Comparison of ENCODE assay signal across 9 cellular contexts in the genomic region with DNA sequence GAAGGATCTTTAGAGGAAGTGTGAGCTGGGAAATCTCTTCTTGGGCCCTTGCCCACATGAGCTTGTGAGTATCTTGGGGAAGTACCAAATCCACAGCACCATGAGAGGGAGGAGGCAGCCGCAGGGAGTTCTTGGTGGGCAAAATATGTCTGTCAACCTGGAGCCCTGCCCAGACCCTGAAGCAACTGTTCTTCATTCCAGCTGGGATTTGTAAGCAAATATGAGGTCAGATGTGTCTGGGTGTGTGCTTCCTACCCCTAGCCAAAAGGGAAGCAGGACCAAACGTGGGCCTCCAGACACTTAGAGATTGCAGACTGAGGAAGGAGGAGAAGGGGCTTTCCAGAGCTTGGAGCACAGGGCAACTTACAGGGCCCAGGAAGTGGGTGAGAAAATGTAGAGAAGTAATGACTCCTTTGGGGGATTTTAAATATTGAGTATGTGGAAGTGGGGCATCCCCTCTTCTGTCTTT. TPM values are rescaled to one million over a fixed set of nuclear protein-coding genes. Genes with fewer than 3 reads are reported as not detected.
DNase-seq lines count a peak whose midpoint lies in the region; ATAC-seq, FAIRE-seq and TF ChIP-seq lines count a peak whose summit lies in the region.
"Had no signal": no experiment of that assay in that cellular context is flagged by ENCODE, and none has a peak within 500 bp of the region (broad histone marks: within the 10 kb centered on the region; RNA-seq: fewer than 3 reads in every experiment).

No MANE protein-coding gene starts in this region.

- H3K4me3 ChIP-seq in fibroblast of lung (replicated peaks in 1 of 4; ENCODE audit: control extremely low read depth in 1 of 4, insufficient read depth in 1 of 4, low read depth in 3 of 4, low read length in 4 of 4) (no peak overlapping the region), pancreas (no peak overlapping the region)

- ATAC-seq in pancreas (peak in 3 of 4 donors; percentile 31 to 82 (median 80)), GM21381 (IDR thresholded peaks at IDR 0.05; ENCODE audit: unreplicated experiment) (no peak)

- intact Hi-C loops in pancreas (cut with DNase I): no loop called here

- H3K9me3 ChIP-seq in fibroblast of lung (ENCODE audit: control insufficient read depth, insufficient read depth, low read depth, low read length) (no peaks in the 10 kb centered on the region), pancreas (no peaks in the 10 kb centered on the region)

- no peak overlapping the region for H2AFZ ChIP-seq in fibroblast of lung (ENCODE audit: low read length)

- no peaks in the 10 kb centered on the region for H4K20me1 ChIP-seq in fibroblast of lung (ENCODE audit: control insufficient read depth, extremely low read depth, insufficient read depth, low read length)

- H3K79me2 ChIP-seq in fibroblast of lung (ENCODE audit: control insufficient read depth, insufficient read depth, low read length): no peaks in the 10 kb centered on the region

- no peaks in the 10 kb centered on the region for H3K27me3 ChIP-seq in fibroblast of lung (ENCODE audit: control insufficient read depth, insufficient read depth, low read length)
- no peaks in the 10 kb centered on the region for H3K27me3 ChIP-seq in pancreas

- TF ChIP-seq CTCF in fibroblast of lung (conservative IDR thresholded peaks at IDR 0.05 in 1 of 2, IDR thresholded peaks at IDR 0.05 in 1 of 2; ENCODE audit: low read depth in 1 of 2, low read length in 2 of 2) (no peak), pancreas (IDR thresholded peaks at IDR 0.05) (no peak)

- H3K36me3 ChIP-seq in fibroblast of lung (ENCODE audit: control insufficient read depth, insufficient read depth, low read length) (no peaks in the 10 kb centered on the region), pancreas (no peaks in the 10 kb centered on the region)

- H3K27ac ChIP-seq in fibroblast of lung (ENCODE audit: insufficient read depth, low read length): no peak overlapping the region
- H3K27ac ChIP-seq in pancreas: no peak overlapping the region

- no peak overlapping the region for H3K4me2 ChIP-seq in fibroblast of lung (ENCODE audit: extremely low read depth, insufficient read depth, low read length)

- no peak overlapping the region for H3K9ac ChIP-seq in fibroblast of lung (ENCODE audit: insufficient read depth, low read length)

- peaks cover 12% of the 10 kb centered on the region for H3K4me1 ChIP-seq in fibroblast of lung (ENCODE audit: control insufficient read depth, extremely low read depth, insufficient read depth, low read length)
- no peaks in the 10 kb centered on the region for H3K4me1 ChIP-seq in pancreas

- peak; percentile 54 for DNase-seq in Ammon's horn (ENCODE audit: low spot score)
- DNase-seq in NCI-H2171 (lab: John Stamatoyannopoulos, UW): peak; percentile 56
- DNase-seq in fibroblast of lung (ENCODE audit: low read depth in 2 of 2): peak; percentile 62 to 99
- peak in 1 of 6 donors; percentile 55 for DNase-seq in pancreas
- DNase-seq in NCI-H2227 (lab: John Stamatoyannopoulos, UW; ENCODE audit: unreplicated experiment): no peak
- DNase-seq in SIG-M5 (lab: John Stamatoyannopoulos, UW): no peak
- DNase-seq in hepatic stellate cell (ENCODE audit: low spot score): no peak
- DNase-seq: COR-L47 had no signal

- 59 to 78% methylated on average over 2 of the region's 2 CpGs for WGBS in pancreas, 2 donors

- FAIRE-seq in pancreas (lab: Jason Lieb, UNC): no peak

RNA-seq across cellular contexts. Expression of a gene that starts 21.0 kb away (rescaled TPM):
- 94.8 and 137 TPM in 2 replicates for total RNA-seq in fibroblast of lung
- polyA plus RNA-seq in fibroblast of lung: 108 and 210 TPM in 2 replicates
- 82.1 and 167 TPM in 2 replicates for polyA plus RNA-seq in fibroblast of lung (2012)
- polyA minus RNA-seq in fibroblast of lung (ENCODE audit: low replicate concordance): 19.3 and 56.5 TPM in 2 replicates
- 10 to 100 TPM; 16.9 to 37.5 (median 18.8) TPM for total RNA-seq in pancreas
- 10 to 100 TPM; 16.7 to 16.8 TPM for polyA plus RNA-seq in pancreas

RNA-seq across cellular contexts. Expression of a gene that starts 21.1 kb away (rescaled TPM):
- 3.3 and 5.6 TPM in 2 replicates for total RNA-seq in fibroblast of lung
- polyA plus RNA-seq in fibroblast of lung: 2.7 and 4.7 TPM in 2 replicates
- 2.0 and 3.8 TPM in 2 replicates for polyA plus RNA-seq in fibroblast of lung (2012)
- 0.86 and 3.2 TPM in 2 replicates for polyA minus RNA-seq in fibroblast of lung (ENCODE audit: low replicate concordance)
- total RNA-seq in pancreas: 1 to 10 TPM; 3.4 to 5.2 (median 4.1) TPM
- 1 to 10 TPM; 2.0 to 3.6 TPM for polyA plus RNA-seq in pancreas

RNA-seq across cellular contexts. Expression of a gene that starts 41.9 kb away (rescaled TPM):
- total RNA-seq in fibroblast of lung (not detected in 2 replicates), pancreas (not detected)
- polyA plus RNA-seq in fibroblast of lung (not detected in 2 replicates), pancreas (not detected)
- polyA plus RNA-seq in fibroblast of lung (2012): not detected in 2 replicates
- polyA minus RNA-seq in fibroblast of lung (ENCODE audit: low replicate concordance): not detected in 2 replicates

Comparison
In these comparisons a context has a peak if more than half of its experiments do, and no peak if none do; other contexts are left out.
1. DNase-seq: peak in Ammon's horn (single experiment), NCI-H2171 (single experiment) and fibroblast of lung (2 of 2); none in NCI-H2227 (single experiment), SIG-M5 (single experiment) and hepatic stellate cell (single experiment).